In genomic region chr11:123196060-123196714, GRCh38 we compare ENCODE assay signal across 1 cellular context.
TF ChIP-seq lines count a peak whose summit lies in the region.

No MANE protein-coding gene starts in this region.

TF ChIP-seq in HepG2, 621 proteins besides CTCF, POLR2A, EP300 and RAD21 (continued from another document):
- TF ChIP-seq ZNF280B (CRISPR knock-in tag; IDR thresholded peaks at IDR 0.05; ENCODE audit: borderline replicate concordance): no peak
